ENCODE assay signal across 35 cellular contexts in genomic region chr4:47425628-47426027, GRCh38.
"Had no signal": no experiment of that assay in that cellular context is flagged by ENCODE, and none has a peak within 500 bp of the region (broad histone marks: within the 10 kb centered on the region; RNA-seq: fewer than 3 reads in every experiment).

No MANE protein-coding gene starts in this region.

- H3K36me3 Mint-ChIP-seq: activated CD4-positive, alpha-beta memory T cell treated with anti-CD3 and anti-CD28 coated beads for 36 hours; activated naive CD4-positive, alpha-beta T cell treated with anti-CD3 and anti-CD28 coated beads, Interleukin-2, amount 10 ng/mL, durations not matched to agents 7 days and 5 days; activated naive CD4-positive, alpha-beta T cell treated with anti-CD3 and anti-CD28 coated beads, Interleukin-2, amount 50 U/mL, for 72 hours; activated naive CD8-positive, alpha-beta T cell treated with anti-CD3 and anti-CD28 coated beads for 36 hours; brain; T-cell had no signal

- H3K4me3 ChIP-seq: adrenal gland, ascending aorta, cardiac muscle cell had no signal

- H3K4me1 ChIP-seq: adrenal gland, ascending aorta had no signal

- H3K36me3 ChIP-seq: adrenal gland, ascending aorta, cardiac muscle cell had no signal

- DNase-seq: activated B cell treated with CpG ODN at 0.5 μM for 24 hours; activated CD4-positive, alpha-beta memory T cell treated with anti-CD3 and anti-CD28 coated beads for 36 hours; activated CD4-positive, alpha-beta T cell treated with anti-CD3 and anti-CD28 coated beads for 4 hours; activated CD4-positive, alpha-beta T cell treated with anti-CD3 and anti-CD28 coated beads, Interleukin-2, amount 10 ng/mL, durations not matched to agents 24 days and 14 days; activated CD4-positive, alpha-beta T cell treated with anti-CD3 and anti-CD28 coated beads, Interleukin-2, amount 50 U/mL, for 1 hour; activated CD4-positive, alpha-beta T cell treated with anti-CD3 and anti-CD28 coated beads, Interleukin-2, amount 50 U/mL, for 4 hours; activated CD4-positive, CD25-positive, alpha-beta regulatory T cell treated with anti-CD3 and anti-CD28 coated beads, Interleukin-2, amount 50 U/mL, for 72 hours; activated CD8-positive, alpha-beta memory T cell treated with anti-CD3 and anti-CD28 coated beads, Interleukin-2, amount 50 U/mL, for 4 hours; activated CD8-positive, alpha-beta T cell treated with anti-CD3 and anti-CD28 coated beads for 36 hours; activated effector memory CD4-positive, alpha-beta T cell treated with anti-CD3 and anti-CD28 coated beads, Interleukin-2, amount 50 U/mL, for 16 hours; activated gamma-delta T cell treated with Interleukin-2 at 50 U/mL for 16 hours; activated naive CD4-positive, alpha-beta T cell treated with anti-CD3 and anti-CD28 coated beads, Interleukin-2, amount 10 ng/mL, durations not matched to agents 7 days and 5 days; activated naive CD4-positive, alpha-beta T cell treated with Interleukin-2 at 50 U/mL for 16 hours; activated naive CD8-positive, alpha-beta T cell treated with anti-CD3 and anti-CD28 coated beads for 36 hours; activated T-cell treated with anti-CD3 and anti-CD28 coated beads for 4 hours; activated T-cell treated with anti-CD3 and anti-CD28 coated beads, Interleukin-2, amount 50 U/mL, for 1 hour; activated T-cell treated with anti-CD3 and anti-CD28 coated beads, Interleukin-2, amount 50 U/mL, for 4 hours; activated T-cell treated with anti-CD3 and anti-CD28 coated beads, Interleukin-2, amount 50 U/mL, for 72 hours; adrenal gland; amniotic stem cell; caudate nucleus; cerebellar nuclear complex; T-cell; T-helper 17 cell; T-helper 9 cell had no signal

- H3K4me3 Mint-ChIP-seq: activated B cell treated with CpG ODN at 0.5 μM for 24 hours; activated CD4-positive, alpha-beta memory T cell treated with anti-CD3 and anti-CD28 coated beads for 36 hours; activated CD4-positive, alpha-beta T cell treated with anti-CD3 and anti-CD28 coated beads, Interleukin-2, amount 10 ng/mL, durations not matched to agents 24 days and 14 days; activated CD8-positive, alpha-beta T cell treated with anti-CD3 and anti-CD28 coated beads for 36 hours; activated naive CD4-positive, alpha-beta T cell treated with anti-CD3 and anti-CD28 coated beads, Interleukin-2, amount 10 ng/mL, durations not matched to agents 7 days and 5 days; activated naive CD8-positive, alpha-beta T cell treated with anti-CD3 and anti-CD28 coated beads for 36 hours; activated T-cell treated with anti-CD3 and anti-CD28 coated beads, Interleukin-2, amount 50 U/mL, for 4 hours; activated T-cell treated with anti-CD3 and anti-CD28 coated beads, Interleukin-2, amount 50 U/mL, for 72 hours; activated T-helper 1 cell treated with anti-CD3 and anti-CD28 coated beads, Interleukin-12 subunit alpha, Interleukin-12 subunit beta, Interleukin-2, Interleukin-4 antibody, amounts not matched to agents 30 ng/mL and 10 ng/mL and 1 ng/mL, durations not matched to agents 14 hours and 24 hours and 36 hours; activated T-helper 17 cell treated with anti-CD3 and anti-CD28 coated beads, Interleukin-2, amount 50 U/mL, for 72 hours; brain; central memory CD8-positive, alpha-beta T cell; T-cell; T-helper 17 cell had no signal

- H3K9me3 Mint-ChIP-seq: activated B cell treated with CpG ODN at 0.5 μM for 24 hours; activated CD4-positive, alpha-beta memory T cell treated with anti-CD3 and anti-CD28 coated beads for 36 hours; activated CD4-positive, alpha-beta T cell treated with anti-CD3 and anti-CD28 coated beads, Interleukin-2, amount 10 ng/mL, durations not matched to agents 24 days and 14 days; activated CD8-positive, alpha-beta T cell treated with anti-CD3 and anti-CD28 coated beads for 36 hours; activated naive CD4-positive, alpha-beta T cell treated with anti-CD3 and anti-CD28 coated beads, Interleukin-2, amount 10 ng/mL, durations not matched to agents 7 days and 5 days; activated naive CD4-positive, alpha-beta T cell treated with anti-CD3 and anti-CD28 coated beads, Interleukin-2, amount 50 U/mL, for 72 hours; activated naive CD8-positive, alpha-beta T cell treated with anti-CD3 and anti-CD28 coated beads for 36 hours; activated T-cell treated with anti-CD3 and anti-CD28 coated beads, Interleukin-2, amount 50 U/mL, for 4 hours; activated T-cell treated with anti-CD3 and anti-CD28 coated beads, Interleukin-2, amount 50 U/mL, for 72 hours; activated T-helper 1 cell treated with anti-CD3 and anti-CD28 coated beads, Interleukin-12 subunit alpha, Interleukin-12 subunit beta, Interleukin-2, Interleukin-4 antibody, amounts not matched to agents 30 ng/mL and 10 ng/mL and 1 ng/mL, durations not matched to agents 14 hours and 24 hours and 36 hours; activated T-helper 17 cell treated with anti-CD3 and anti-CD28 coated beads, Interleukin-2, amount 50 U/mL, for 72 hours; brain; central memory CD8-positive, alpha-beta T cell; T-cell had no signal

- ATAC-seq: activated CD8-positive, alpha-beta T cell treated with anti-CD3 and anti-CD28 coated beads for 36 hours; activated naive CD4-positive, alpha-beta T cell treated with anti-CD3 and anti-CD28 coated beads, Interleukin-2, amount 50 U/mL, for 72 hours; activated T-cell treated with anti-CD3 and anti-CD28 coated beads, Interleukin-2, amount 50 U/mL, for 4 hours; activated T-cell treated with anti-CD3 and anti-CD28 coated beads, Interleukin-2, amount 50 U/mL, for 72 hours; activated T-helper 17 cell treated with anti-CD3 and anti-CD28 coated beads, Interleukin-2, amount 50 U/mL, for 72 hours; T-cell; T-helper 17 cell had no signal

- FAIRE-seq: bronchial epithelial cell, TTC549 had no signal

- H3K4me1 Mint-ChIP-seq: activated B cell treated with CpG ODN at 0.5 μM for 24 hours; activated CD4-positive, alpha-beta T cell treated with anti-CD3 and anti-CD28 coated beads, Interleukin-2, amount 10 ng/mL, durations not matched to agents 24 days and 14 days; activated naive CD4-positive, alpha-beta T cell treated with anti-CD3 and anti-CD28 coated beads, Interleukin-2, amount 10 ng/mL, durations not matched to agents 7 days and 5 days; activated naive CD8-positive, alpha-beta T cell treated with anti-CD3 and anti-CD28 coated beads for 36 hours; activated T-helper 17 cell treated with anti-CD3 and anti-CD28 coated beads, Interleukin-2, amount 50 U/mL, for 72 hours; brain; central memory CD8-positive, alpha-beta T cell; T-cell; T-helper 17 cell had no signal

- H3K27me3 Mint-ChIP-seq: activated B cell treated with CpG ODN at 0.5 μM for 24 hours; activated CD4-positive, alpha-beta memory T cell treated with anti-CD3 and anti-CD28 coated beads for 36 hours; activated naive CD4-positive, alpha-beta T cell treated with anti-CD3 and anti-CD28 coated beads, Interleukin-2, amount 10 ng/mL, durations not matched to agents 7 days and 5 days; activated naive CD8-positive, alpha-beta T cell treated with anti-CD3 and anti-CD28 coated beads for 36 hours; brain had no signal

- H3K27ac Mint-ChIP-seq: activated B cell treated with CpG ODN at 0.5 μM for 24 hours; activated CD4-positive, alpha-beta memory T cell treated with anti-CD3 and anti-CD28 coated beads for 36 hours; activated CD4-positive, alpha-beta T cell treated with anti-CD3 and anti-CD28 coated beads, Interleukin-2, amount 10 ng/mL, durations not matched to agents 24 days and 14 days; activated CD8-positive, alpha-beta T cell treated with anti-CD3 and anti-CD28 coated beads for 36 hours; activated naive CD4-positive, alpha-beta T cell treated with anti-CD3 and anti-CD28 coated beads, Interleukin-2, amount 10 ng/mL, durations not matched to agents 7 days and 5 days; activated naive CD4-positive, alpha-beta T cell treated with anti-CD3 and anti-CD28 coated beads, Interleukin-2, amount 50 U/mL, for 72 hours; activated naive CD8-positive, alpha-beta T cell treated with anti-CD3 and anti-CD28 coated beads for 36 hours; activated T-cell treated with anti-CD3 and anti-CD28 coated beads, Interleukin-2, amount 50 U/mL, for 72 hours; activated T-helper 1 cell treated with anti-CD3 and anti-CD28 coated beads, Interleukin-12 subunit alpha, Interleukin-12 subunit beta, Interleukin-2, Interleukin-4 antibody, amounts not matched to agents 30 ng/mL and 10 ng/mL and 1 ng/mL, durations not matched to agents 14 hours and 24 hours and 36 hours; activated T-helper 17 cell treated with anti-CD3 and anti-CD28 coated beads, Interleukin-2, amount 50 U/mL, for 72 hours; brain; T-cell; T-helper 17 cell had no signal

- H3K27ac ChIP-seq: adrenal gland, ascending aorta, cardiac muscle cell, VCaP had no signal

- H3K9me3 ChIP-seq: adrenal gland, ascending aorta had no signal

- H3K27me3 ChIP-seq: adrenal gland, ascending aorta, cardiac muscle cell had no signal
